8 cellular contexts compared by ENCODE assay signal in the genomic region with DNA sequence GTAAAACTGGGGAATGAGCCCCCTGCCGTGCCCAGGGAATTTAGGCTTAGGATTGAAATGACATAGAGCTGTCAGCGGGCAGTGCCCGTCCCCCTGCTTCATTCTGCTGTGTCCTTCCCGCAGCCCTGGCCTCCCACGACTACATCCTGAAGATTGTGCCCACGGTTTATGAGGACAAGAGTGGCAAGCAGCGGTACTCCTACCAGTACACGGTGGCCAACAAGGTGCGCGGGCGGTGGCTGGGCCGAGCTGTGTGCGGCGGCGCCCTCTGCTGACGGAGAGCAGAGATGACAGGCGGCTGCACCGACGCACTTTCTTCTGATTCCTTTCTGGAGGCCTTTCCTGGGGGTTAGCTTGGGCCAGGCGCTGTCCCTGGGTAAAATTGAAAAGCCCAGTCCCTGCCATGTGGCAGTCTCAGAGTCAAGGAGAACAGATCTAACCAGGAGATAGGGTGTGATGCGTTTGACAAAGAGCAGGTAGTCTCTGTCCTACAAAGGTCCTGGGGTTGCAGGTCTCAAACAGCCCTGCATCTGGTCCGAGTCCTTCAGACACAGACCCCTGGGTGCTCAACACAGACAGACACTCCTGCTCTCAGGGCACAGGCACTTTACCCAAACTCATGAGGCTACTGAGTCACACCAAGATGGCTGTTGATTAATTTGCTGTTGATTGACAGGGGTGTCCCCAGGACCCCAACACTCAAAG. TPM values are rescaled to one million over a fixed set of nuclear protein-coding genes. Genes with fewer than 3 reads are reported as not detected.
DNase-seq lines count a peak whose midpoint lies in the region; ATAC-seq, FAIRE-seq and TF ChIP-seq lines count a peak whose summit lies in the region.

No MANE protein-coding gene starts in this region.

- WGBS in A549 (ENCODE audit: missing lambda C conversion rate): 19% methylated on average over 11 of the region's 22 CpGs

- ATAC-seq in A549 (peak; percentile 66 to 81), HG03521 (IDR thresholded peaks at IDR 0.05; ENCODE audit: unreplicated experiment) (peak; percentile 59), thoracic aorta (ENCODE audit: insufficient number of reproducible peaks, low FRiP score, low read depth) (no peak)

- H3K9me3 ChIP-seq in A549 (no peaks in the 10 kb centered on the region), thoracic aorta (no peaks in the 10 kb centered on the region)

- TF ChIP-seq POLR2A in A549 (IDR thresholded peaks at IDR 0.05; ENCODE audit: low read length): no peak

- peaks cover 47% of the 10 kb centered on the region for H3K4me1 ChIP-seq in A549
- H3K4me1 ChIP-seq in thoracic aorta (ENCODE audit: control insufficient read depth in 1 of 2, low read depth in 2 of 2): peaks cover 8 to 29% of the 10 kb centered on the region in 2 donors

- H3K4me3 Mint-ChIP-seq in osteocyte (ENCODE audit: unreplicated experiment): peak overlapping the region; percentile 12

- POLR2A ChIA-PET in A549 (lab: Yijun Ruan, JAX): interaction anchor here (0.6 to 3.6 kb wide), 7 partner anchors 27 to 384 kb away, joined by 3 to 47 read pairs (median 4); partner anchors contain the start of genes DUSP1 and RPL26L1

- CTCF ChIA-PET in A549 (lab: Yijun Ruan, JAX): interaction anchor here (0.6 to 25.8 kb wide), 49 partner anchors 9 to 325 kb away, joined by 3 to 480 read pairs (median 5); partner anchors contain the start of genes DUSP1 and RPL26L1

- peak overlapping the region; percentile 57 for H3K4me2 ChIP-seq in A549

- TF ChIP-seq RAD21 in A549 (conservative IDR thresholded peaks at IDR 0.05 in 1 of 2, IDR thresholded peaks at IDR 0.05 in 1 of 2): peak; percentile 92 to 97

- no peak for TF ChIP-seq EP300 in A549 (IDR thresholded peaks at IDR 0.05)

- no peaks in the 10 kb centered on the region for H3K9me3 Mint-ChIP-seq in osteocyte (ENCODE audit: unreplicated experiment)

- H3K36me3 Mint-ChIP-seq in osteocyte (ENCODE audit: unreplicated experiment): peaks cover 26% of the 10 kb centered on the region

- H3K27me3 ChIP-seq in thoracic aorta (replicated peaks; ENCODE audit: insufficient read depth): no peaks in the 10 kb centered on the region

- H3K27ac ChIP-seq in A549: peak overlapping the region; percentile 98 to 100
- peak overlapping the region; percentile 84 to 87 for H3K27ac ChIP-seq in thoracic aorta

- peak; percentile 89 for TF ChIP-seq CTCF in A549 (IDR thresholded peaks at IDR 0.05)
- peak; percentile 88 for TF ChIP-seq CTCF in GM13976 (IDR thresholded peaks at IDR 0.05; ENCODE audit: borderline replicate concordance, control extremely low read depth, extremely low read depth, insufficient read depth, missing control alignments)
- peak; percentile 99 for TF ChIP-seq CTCF in osteocyte (IDR thresholded peaks at IDR 0.05)
- TF ChIP-seq CTCF in thoracic aorta (IDR thresholded peaks at IDR 0.05): peak; percentile 98

- H3K27ac Mint-ChIP-seq in osteocyte (ENCODE audit: unreplicated experiment): peak overlapping the region; percentile 81

- peaks cover 29% of the 10 kb centered on the region for H3K36me3 ChIP-seq in thoracic aorta

- H3K4me3 ChIP-seq in A549 (no peak overlapping the region), thoracic aorta (peak overlapping the region; percentile 10)

- in situ Hi-C loops in GM13976 (cut with MboI; ENCODE audit: low sequenced_read_pairs, unreplicated experiment): no loop called here

- DNase-seq in A549 (ENCODE audit: low read depth in 1 of 2, low spot score in 1 of 2) (peak; percentile 76 to 86), GM13976 (ENCODE audit: low spot score) (peak; percentile 88), RPMI8226 (peak; percentile 43), frontal cortex (ENCODE audit: low spot score in 2 of 2) (peak; percentile 54 to 82), osteocyte (ENCODE audit: extremely low spot score, unreplicated experiment) (peak; percentile 90), thoracic aorta (ENCODE audit: low spot score) (peak; percentile 73)
- DNase-seq in activated effector memory CD4-positive, alpha-beta T cell treated with Interleukin-2 at 50 U/mL for 16 hours: peak; percentile 58

- no peaks in the 10 kb centered on the region for H3K27me3 Mint-ChIP-seq in osteocyte (ENCODE audit: unreplicated experiment)

- H3K4me1 Mint-ChIP-seq in osteocyte (ENCODE audit: unreplicated experiment): peaks cover 21% of the 10 kb centered on the region

- no peak for FAIRE-seq in A549 (lab: Jason Lieb, UNC)
- FAIRE-seq in frontal cortex (lab: Jason Lieb, UNC): no peak

TF ChIP-seq in A549, 52 proteins besides CTCF, POLR2A, EP300 and RAD21 (continues in another document):
- peak; percentile 71; the same call in 1 of the 2 replicates for TF ChIP-seq EHF (CRISPR knock-in tag; IDR thresholded peaks at IDR 0.05)
- no peak for TF ChIP-seq ELK1 (IDR thresholded peaks at IDR 0.05; ENCODE audit: low read depth, low read length)
- peak; percentile 78; the same call in 1 of the 2 replicates for TF ChIP-seq FOXS1 (CRISPR knock-in tag; IDR thresholded peaks at IDR 0.05)
- TF ChIP-seq ZFP36 (IDR thresholded peaks at IDR 0.05; ENCODE audit: borderline replicate concordance, partially characterized antibody): no peak
- no peak for TF ChIP-seq PBX3 (IDR thresholded peaks at IDR 0.05)
- no peak for TF ChIP-seq TFCP2L1 (CRISPR knock-in tag; IDR thresholded peaks at IDR 0.05)
- TF ChIP-seq SMC3 (IDR thresholded peaks at IDR 0.05): peak; percentile 96
- TF ChIP-seq NPAS2 (CRISPR knock-in tag; IDR thresholded peaks at IDR 0.05; ENCODE audit: borderline replicate concordance): no peak
- TF ChIP-seq, protein P1, sequence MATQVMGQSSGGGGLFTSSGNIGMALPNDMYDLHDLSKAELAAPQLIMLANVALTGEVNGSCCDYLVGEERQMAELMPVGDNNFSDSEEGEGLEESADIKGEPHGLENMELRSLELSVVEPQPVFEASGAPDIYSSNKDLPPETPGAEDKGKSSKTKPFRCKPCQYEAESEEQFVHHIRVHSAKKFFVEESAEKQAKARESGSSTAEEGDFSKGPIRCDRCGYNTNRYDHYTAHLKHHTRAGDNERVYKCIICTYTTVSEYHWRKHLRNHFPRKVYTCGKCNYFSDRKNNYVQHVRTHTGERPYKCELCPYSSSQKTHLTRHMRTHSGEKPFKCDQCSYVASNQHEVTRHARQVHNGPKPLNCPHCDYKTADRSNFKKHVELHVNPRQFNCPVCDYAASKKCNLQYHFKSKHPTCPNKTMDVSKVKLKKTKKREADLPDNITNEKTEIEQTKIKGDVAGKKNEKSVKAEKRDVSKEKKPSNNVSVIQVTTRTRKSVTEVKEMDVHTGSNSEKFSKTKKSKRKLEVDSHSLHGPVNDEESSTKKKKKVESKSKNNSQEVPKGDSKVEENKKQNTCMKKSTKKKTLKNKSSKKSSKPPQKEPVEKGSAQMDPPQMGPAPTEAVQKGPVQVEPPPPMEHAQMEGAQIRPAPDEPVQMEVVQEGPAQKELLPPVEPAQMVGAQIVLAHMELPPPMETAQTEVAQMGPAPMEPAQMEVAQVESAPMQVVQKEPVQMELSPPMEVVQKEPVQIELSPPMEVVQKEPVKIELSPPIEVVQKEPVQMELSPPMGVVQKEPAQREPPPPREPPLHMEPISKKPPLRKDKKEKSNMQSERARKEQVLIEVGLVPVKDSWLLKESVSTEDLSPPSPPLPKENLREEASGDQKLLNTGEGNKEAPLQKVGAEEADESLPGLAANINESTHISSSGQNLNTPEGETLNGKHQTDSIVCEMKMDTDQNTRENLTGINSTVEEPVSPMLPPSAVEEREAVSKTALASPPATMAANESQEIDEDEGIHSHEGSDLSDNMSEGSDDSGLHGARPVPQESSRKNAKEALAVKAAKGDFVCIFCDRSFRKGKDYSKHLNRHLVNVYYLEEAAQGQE (IDR thresholded peaks at IDR 0.05): no peak
- TF ChIP-seq CEBPB (IDR thresholded peaks at IDR 0.05): no peak
- no peak for TF ChIP-seq MAFK (IDR thresholded peaks at IDR 0.05; ENCODE audit: partially characterized antibody)
- TF ChIP-seq MAZ (IDR thresholded peaks at IDR 0.05; ENCODE audit: borderline replicate concordance, low read depth, low read length): no peak
- no peak for TF ChIP-seq CHD2 (IDR thresholded peaks at IDR 0.05; ENCODE audit: low read length, partially characterized antibody)
- no peak for TF ChIP-seq NFE2L2 (conservative IDR thresholded peaks at IDR 0.05; ENCODE audit: low read length)
- no peak for TF ChIP-seq ESRRA (IDR thresholded peaks at IDR 0.05; ENCODE audit: borderline replicate concordance, low read length)

RNA-seq across cellular contexts. Expression of gene RPL26L1, which starts 26.8 kb away (rescaled TPM):
- 109 and 157 TPM in 2 replicates for polyA plus RNA-seq in A549 (2011; rRNA removed)
- polyA plus RNA-seq in A549 (2012; cell fraction: cytosol; rRNA removed): 170 and 222 TPM in 2 replicates
- 83.2 and 128 TPM in 2 replicates for polyA plus RNA-seq in A549 (2012; cell fraction: nucleus; rRNA removed)
- 146 to 160 TPM (median 150 TPM) in 3 replicates for polyA plus RNA-seq in A549 (2017; fragmentation: RNase III; extraction: RNeasy Plus Mini Kit Qiagen cat#74134 plus additional on column Dnase treatment)
- polyA minus RNA-seq in A549 (2011; rRNA and poly(A)+ RNA removed): 62.0 and 65.1 TPM in 2 replicates
- total RNA-seq in frontal cortex: 33.8 TPM
- total RNA-seq in osteocyte: 43.5 and 45.1 TPM in 2 replicates
- total RNA-seq in thoracic aorta: 1 to 10 TPM; 7.2 to 9.9 TPM

RNA-seq across cellular contexts. Expression of gene ATP6V0E1, which starts 51.1 kb away (rescaled TPM):
- polyA plus RNA-seq in A549 (2011; rRNA removed) (297 and 389 TPM in 2 replicates), A549 (2017; fragmentation: RNase III; extraction: RNeasy Plus Mini Kit Qiagen cat#74134 plus additional on column Dnase treatment) (323 to 344 TPM (median 328 TPM) in 3 replicates)
- 250 and 288 TPM in 2 replicates for polyA plus RNA-seq in A549 (2012; cell fraction: cytosol; rRNA removed)
- 64.3 and 84.3 TPM in 2 replicates for polyA plus RNA-seq in A549 (2012; cell fraction: nucleus; rRNA removed)
- 107 and 112 TPM in 2 replicates for polyA minus RNA-seq in A549 (2011; rRNA and poly(A)+ RNA removed)
- total RNA-seq in frontal cortex (35.1 TPM), osteocyte (261 and 282 TPM in 2 replicates), thoracic aorta (100 to 1,000 TPM; 117 to 123 TPM)
